ENCODE assay signal across 17 cellular contexts in genomic region chr19:16369306-16369663, GRCh38. TPM values are rescaled to one million over a fixed set of nuclear protein-coding genes. Genes with fewer than 3 reads are reported as not detected.
A peak's percentile ranks its signal among the peaks of the same experiment; 100 is the strongest.
DNase-seq lines count a peak whose midpoint lies in the region; ATAC-seq and TF ChIP-seq lines count a peak whose summit lies in the region.
"Had no signal": no experiment of that assay in that cellular context is flagged by ENCODE, and none has a peak within 500 bp of the region (broad histone marks: within the 10 kb centered on the region; RNA-seq: fewer than 3 reads in every experiment).

No MANE protein-coding gene starts in this region.

- no peaks in the 10 kb centered on the region for H3K36me3 ChIP-seq in Loucy (ENCODE audit: insufficient read depth, low read length)
- H3K36me3 ChIP-seq in parathyroid adenoma (ENCODE audit: control insufficient read depth, insufficient read depth, low read length), result no peaks in the 10 kb centered on the region
- no peaks in the 10 kb centered on the region for H3K36me3 ChIP-seq in WERI-Rb-1
- peaks cover 0 to 32% (median 14%) of the 10 kb centered on the region in 4 donors for H3K36me3 ChIP-seq in esophagus muscularis mucosa

- CTCF ChIA-PET in CD4-positive, alpha-beta T cell (lab: Charles Lee), result interaction anchor here (1.1 to 8.0 kb wide), 5 partner anchors 12 to 269 kb away, joined by 3 to 106 read pairs (median 17); partner anchors contain the start of gene KLF2

- no peak for ATAC-seq in CD4-positive, alpha-beta T cell (ENCODE audit: poor library complexity)

- H3K4me3 ChIP-seq in Loucy (ENCODE audit: low read length, poor library complexity, severe bottlenecking), result peak overlapping the region; percentile 13
- peak overlapping the region; percentile 18 for H3K4me3 ChIP-seq in parathyroid adenoma (ENCODE audit: low read depth, low read length)
- H3K4me3 ChIP-seq in WERI-Rb-1 (ENCODE audit: low read depth, low read length), result no peak overlapping the region
- H3K4me3 ChIP-seq in esophagus muscularis mucosa, result no peak overlapping the region
- H3K4me3 ChIP-seq: PC-9 had no signal

- H3K79me2 ChIP-seq in Loucy (ENCODE audit: insufficient read depth, low read length), result no peaks in the 10 kb centered on the region
- no peaks in the 10 kb centered on the region for H3K79me2 ChIP-seq in parathyroid adenoma

- DNase-seq in DMS53 (lab: John Stamatoyannopoulos, UW), result peak; percentile 14
- DNase-seq in DMS53 treated with DMSO at 0.1 percent for 48 hours (lab: John Stamatoyannopoulos, UW; ENCODE audit: unreplicated experiment), result no peak
- DNase-seq in CD4-positive, alpha-beta T cell, result no peak
- no peak for DNase-seq in WERI-Rb-1
- DNase-seq in RPMI8226, result no peak
- no peak for DNase-seq in esophagus muscularis mucosa (ENCODE audit: extremely low spot score)
- DNase-seq: HFFc6, NCI-H1048, NCI-H146, NCI-H2107, NCI-H345, NCI-H526 treated with DMSO at 0.1 percent for 48 hours, PC-9 had no signal

- no peak for TF ChIP-seq EP300 in esophagus muscularis mucosa (IDR thresholded peaks at IDR 0.05)

- H3K9me3 ChIP-seq in CD4-positive, alpha-beta T cell (ENCODE audit: control insufficient read depth, low read length), result no peaks in the 10 kb centered on the region
- no peaks in the 10 kb centered on the region for H3K9me3 ChIP-seq in Loucy (ENCODE audit: insufficient read depth, low read depth, low read length)
- H3K9me3 ChIP-seq in parathyroid adenoma (ENCODE audit: control insufficient read depth, low read length), result no peaks in the 10 kb centered on the region
- no peaks in the 10 kb centered on the region for H3K9me3 ChIP-seq in WERI-Rb-1 (ENCODE audit: severe bottlenecking)
- H3K9me3 ChIP-seq in esophagus muscularis mucosa, result no peaks in the 10 kb centered on the region

- no peak for TF ChIP-seq CTCF in CD4-positive, alpha-beta T cell (IDR thresholded peaks at IDR 0.05)
- TF ChIP-seq CTCF in Loucy (conservative IDR thresholded peaks at IDR 0.05; ENCODE audit: low read length), result no peak
- TF ChIP-seq CTCF in parathyroid adenoma (IDR thresholded peaks at IDR 0.05), result no peak
- TF ChIP-seq CTCF in WERI-Rb-1 (IDR thresholded peaks at IDR 0.05; ENCODE audit: low read depth, low read length), result no peak
- TF ChIP-seq CTCF in esophagus muscularis mucosa (IDR thresholded peaks at IDR 0.05), result no peak

- POLR2A ChIA-PET in CD4-positive, alpha-beta T cell (lab: Charles Lee), result interaction anchor here (0.7 to 32.3 kb wide), 17 partner anchors 10 to 532 kb away, joined by 3 to 3819 read pairs (median 7); partner anchors contain the start of genes AP1M1, FAM32A and KLF2

- no peak overlapping the region for H2AFZ ChIP-seq in Loucy (ENCODE audit: low read length)
- H2AFZ ChIP-seq in parathyroid adenoma, result no peak overlapping the region
- H2AFZ ChIP-seq: PC-9 had no signal

- peaks cover 12% of the 10 kb centered on the region for H3K4me1 Mint-ChIP-seq in CD4-positive, alpha-beta T cell (ENCODE audit: low read depth)

- no peak overlapping the region for H3K9ac ChIP-seq in Loucy (ENCODE audit: low read depth, low read length, poor library complexity, severe bottlenecking)
- no peak overlapping the region for H3K9ac ChIP-seq in parathyroid adenoma

- peaks cover 3% of the 10 kb centered on the region; the same call in 1 of the 2 replicates for H3F3A ChIP-seq in Loucy (ENCODE audit: low read depth)

- no peak for TF ChIP-seq POLR2A in esophagus muscularis mucosa (IDR thresholded peaks at IDR 0.05; ENCODE audit: low read depth)

- H3K27ac Mint-ChIP-seq in CD4-positive, alpha-beta T cell, result no peak overlapping the region
- H3K27ac Mint-ChIP-seq: HFFc6 had no signal

- intact Hi-C loops in CD4-positive, alpha-beta T cell (cut with DNase I, micrococcal nuclease), result loop anchor here (1.0 to 5.0 kb wide), 7 partner anchors 14 to 292 kb away; partner anchors contain the start of gene TPM4 (in 2 of the 2)
- intact Hi-C loops in esophagus muscularis mucosa (cut with DNase I), result no loop called here

- H3K27me3 Mint-ChIP-seq in CD4-positive, alpha-beta T cell, result no peaks in the 10 kb centered on the region

- WGBS in esophagus muscularis mucosa, result 64% methylated on average over 3 of the region's 3 CpGs

- H3K4me2 ChIP-seq in Loucy (ENCODE audit: low read depth, low read length, poor library complexity, severe bottlenecking), result peak overlapping the region; percentile 64
- peak overlapping the region; percentile 26 for H3K4me2 ChIP-seq in parathyroid adenoma (ENCODE audit: low read length)
- H3K4me2 ChIP-seq: PC-9 had no signal

- H3K4me3 Mint-ChIP-seq in CD4-positive, alpha-beta T cell, result no peak overlapping the region
- H3K4me3 Mint-ChIP-seq: CD14-positive monocyte, HFFc6 had no signal

- peaks cover 11% of the 10 kb centered on the region for H3K36me3 Mint-ChIP-seq in CD4-positive, alpha-beta T cell (ENCODE audit: low read depth)

- H4K20me1 ChIP-seq in Loucy (ENCODE audit: insufficient read depth, low read length, poor library complexity, severe bottlenecking), result no peaks in the 10 kb centered on the region

- peak overlapping the region; percentile 97 for H3K27ac ChIP-seq in CD4-positive, alpha-beta T cell (ENCODE audit: low read depth, low read length)
- no peak overlapping the region for H3K27ac ChIP-seq in parathyroid adenoma
- H3K27ac ChIP-seq in WERI-Rb-1, result no peak overlapping the region
- no peak overlapping the region for H3K27ac ChIP-seq in esophagus muscularis mucosa (replicated peaks in 1 of 4)
- H3K27ac ChIP-seq: 22Rv1, PC-9 had no signal

- H3K9me2 ChIP-seq in Loucy (replicated peaks; ENCODE audit: low read depth, low read length), result no peaks in the 10 kb centered on the region

- no peaks in the 10 kb centered on the region for H3K9me3 Mint-ChIP-seq in CD4-positive, alpha-beta T cell
- H3K9me3 Mint-ChIP-seq: HFFc6 had no signal

- H3K27me3 ChIP-seq in CD4-positive, alpha-beta T cell (ENCODE audit: control insufficient read depth, insufficient read depth, low read length), result no peaks in the 10 kb centered on the region
- no peaks in the 10 kb centered on the region for H3K27me3 ChIP-seq in Loucy (ENCODE audit: insufficient read depth, low read length, poor library complexity, severe bottlenecking)
- H3K27me3 ChIP-seq in parathyroid adenoma (ENCODE audit: control insufficient read depth, insufficient read depth, low read length), result no peaks in the 10 kb centered on the region
- no peaks in the 10 kb centered on the region for H3K27me3 ChIP-seq in WERI-Rb-1 (ENCODE audit: insufficient read depth, low read depth, severe bottlenecking)
- no peaks in the 10 kb centered on the region for H3K27me3 ChIP-seq in esophagus muscularis mucosa

- H3K4me1 ChIP-seq in Loucy (ENCODE audit: insufficient read depth, low read length, poor library complexity, severe bottlenecking) (peaks cover 85% of the 10 kb centered on the region), parathyroid adenoma (peaks cover 7% of the 10 kb centered on the region), esophagus muscularis mucosa (peaks cover 34 to 60% (median 44%) of the 10 kb centered on the region in 4 donors)

RNA-seq across cellular contexts. Expression of gene KLF2, which starts 44.7 kb away (rescaled TPM):
- 1,000 to 10,000 TPM; 1,201 to 1,291 TPM for total RNA-seq in CD4-positive, alpha-beta T cell
- 10 to 100 TPM; 64.9 to 74.1 (median 68.5) TPM for total RNA-seq in esophagus muscularis mucosa

Comparison
In these comparisons a context has a peak if more than half of its experiments do, and no peak if none do; other contexts are left out.
1. H3K4me3 ChIP-seq: peak in Loucy (single experiment) and parathyroid adenoma (single experiment); none in WERI-Rb-1 (single experiment) and esophagus muscularis mucosa (0 of 4).
2. RNA of gene KLF2, which starts 44.7 kb away (total RNA-seq): 1,201 to 1,291 TPM in CD4-positive, alpha-beta T cell; 64.9 to 74.1 TPM in esophagus muscularis mucosa; every median in the first group is over 10 times any median in the second.